Comparison of ENCODE assay signal across 16 cellular contexts in genomic region chr12:120206228-120206627, GRCh38. TPM values are rescaled to one million over a fixed set of nuclear protein-coding genes. Genes with fewer than 3 reads are reported as not detected.
A peak's percentile ranks its signal among the peaks of the same experiment; 100 is the strongest.
DNase-seq lines count a peak whose midpoint lies in the region; ATAC-seq and TF ChIP-seq lines count a peak whose summit lies in the region.
"Had no signal": no experiment of that assay in that cellular context is flagged by ENCODE, and none has a peak within 500 bp of the region (broad histone marks: within the 10 kb centered on the region; RNA-seq: fewer than 3 reads in every experiment).

No MANE protein-coding gene starts in this region.

- H3K27ac Mint-ChIP-seq in activated CD4-positive, alpha-beta T cell treated with anti-CD3 and anti-CD28 coated beads, Interleukin-2, amount 10 ng/mL, durations not matched to agents 7 days and 5 days, result peak overlapping the region; percentile 22
- H3K27ac Mint-ChIP-seq in effector memory CD8-positive, alpha-beta T cell, result peak overlapping the region; percentile 31 to 57
- H3K27ac Mint-ChIP-seq in neural crest cell (ENCODE audit: unreplicated experiment), result no peak overlapping the region
- H3K27ac Mint-ChIP-seq: CD4-positive, CD25-positive, alpha-beta regulatory T cell; HFFc6 had no signal

- no peak overlapping the region for H3K9ac ChIP-seq in NT2/D1 (ENCODE audit: insufficient read length, low read depth)
- H3K9ac ChIP-seq: BLaER1 treated with 17β-estradiol and CSF1 and Interleukin-3, amounts not matched to agents 10 nM and 100 nM had no signal

- CTCF ChIA-PET in activated CD4-positive, alpha-beta T cell treated with anti-CD3 and anti-CD28 coated beads, Interleukin-2, amount 10 ng/mL, durations not matched to agents 7 days and 5 days (lab: Charles Lee), result interaction anchor here (1.3 kb wide), 1 partner anchor 22 kb away, joined by 6 read pairs; no protein-coding TSS in a partner anchor

- H3K36me3 ChIP-seq in NT2/D1 (ENCODE audit: insufficient read depth, insufficient read length, low read length), result peaks cover 48% of the 10 kb centered on the region

- DNase-seq in activated CD4-positive, alpha-beta T cell treated with anti-CD3 and anti-CD28 coated beads, Interleukin-2, amount 10 ng/mL, durations not matched to agents 7 days and 5 days, result no peak
- no peak for DNase-seq in activated CD4-positive, alpha-beta T cell treated with anti-CD3 and anti-CD28 coated beads for 4 hours
- DNase-seq in NT2/D1 (ENCODE audit: low read depth, low spot score) (no peak), neural crest cell (ENCODE audit: low read depth, low spot score) (no peak), nucleus accumbens (lab: John Stamatoyannopoulos, UW) (no peak)
- DNase-seq in effector memory CD8-positive, alpha-beta T cell, result no peak
- DNase-seq: 8988T; AML-193; CD4-positive, CD25-positive, alpha-beta regulatory T cell; DMS79; HCEC 1CT; HFFc6 had no signal

- POLR2A ChIA-PET in activated CD4-positive, alpha-beta T cell treated with anti-CD3 and anti-CD28 coated beads, Interleukin-2, amount 10 ng/mL, durations not matched to agents 7 days and 5 days (lab: Charles Lee), result no interaction called here

- ATAC-seq in effector memory CD8-positive, alpha-beta T cell (replicated peaks), result no peak
- ATAC-seq in GM21515 (IDR thresholded peaks at IDR 0.05; ENCODE audit: unreplicated experiment) (no peak), GM21723 (IDR thresholded peaks at IDR 0.05; ENCODE audit: unreplicated experiment) (no peak)
- ATAC-seq: GM12878 had no signal

- H3K27me3 Mint-ChIP-seq in activated CD4-positive, alpha-beta T cell treated with anti-CD3 and anti-CD28 coated beads, Interleukin-2, amount 10 ng/mL, durations not matched to agents 7 days and 5 days, result no peaks in the 10 kb centered on the region
- no peaks in the 10 kb centered on the region for H3K27me3 Mint-ChIP-seq in effector memory CD8-positive, alpha-beta T cell
- H3K27me3 Mint-ChIP-seq in neural crest cell (ENCODE audit: low read depth), result no peaks in the 10 kb centered on the region
- H3K27me3 Mint-ChIP-seq: CD4-positive, CD25-positive, alpha-beta regulatory T cell had no signal

- H3K4me1 Mint-ChIP-seq in activated CD4-positive, alpha-beta T cell treated with anti-CD3 and anti-CD28 coated beads, Interleukin-2, amount 10 ng/mL, durations not matched to agents 7 days and 5 days, result peaks cover 9% of the 10 kb centered on the region
- peaks cover 2 to 8% of the 10 kb centered on the region in 2 donors for H3K4me1 Mint-ChIP-seq in effector memory CD8-positive, alpha-beta T cell (ENCODE audit: low read depth in 2 of 2)
- peaks cover 9% of the 10 kb centered on the region for H3K4me1 Mint-ChIP-seq in neural crest cell

- H3K36me3 Mint-ChIP-seq in activated CD4-positive, alpha-beta T cell treated with anti-CD3 and anti-CD28 coated beads, Interleukin-2, amount 10 ng/mL, durations not matched to agents 7 days and 5 days (ENCODE audit: low read depth), result peaks cover 9% of the 10 kb centered on the region
- peaks cover 26% of the 10 kb centered on the region for H3K36me3 Mint-ChIP-seq in effector memory CD8-positive, alpha-beta T cell (ENCODE audit: insufficient read depth)
- H3K36me3 Mint-ChIP-seq in neural crest cell (ENCODE audit: low read depth), result peaks cover 14% of the 10 kb centered on the region

- no peaks in the 10 kb centered on the region for H3K27me3 ChIP-seq in NT2/D1 (ENCODE audit: insufficient read depth, insufficient read length)
- H3K27me3 ChIP-seq: BLaER1 treated with 17β-estradiol and CSF1 and Interleukin-3, amounts not matched to agents 10 nM and 100 nM had no signal

- peak overlapping the region; percentile 8 for H3K4me3 ChIP-seq in NT2/D1 (ENCODE audit: insufficient read length, low read depth)
- H3K4me3 ChIP-seq: BLaER1 treated with 17β-estradiol and CSF1 and Interleukin-3, amounts not matched to agents 10 nM and 100 nM; GM12878 had no signal

- H3K4me3 Mint-ChIP-seq in activated CD4-positive, alpha-beta T cell treated with anti-CD3 and anti-CD28 coated beads, Interleukin-2, amount 10 ng/mL, durations not matched to agents 7 days and 5 days, result no peak overlapping the region
- no peak overlapping the region for H3K4me3 Mint-ChIP-seq in effector memory CD8-positive, alpha-beta T cell
- H3K4me3 Mint-ChIP-seq in neural crest cell, result peak overlapping the region; percentile 2
- H3K4me3 Mint-ChIP-seq: HFFc6 had no signal

- H3K9me3 Mint-ChIP-seq in activated CD4-positive, alpha-beta T cell treated with anti-CD3 and anti-CD28 coated beads, Interleukin-2, amount 10 ng/mL, durations not matched to agents 7 days and 5 days, result no peaks in the 10 kb centered on the region
- H3K9me3 Mint-ChIP-seq in effector memory CD8-positive, alpha-beta T cell, result no peaks in the 10 kb centered on the region
- no peaks in the 10 kb centered on the region for H3K9me3 Mint-ChIP-seq in neural crest cell
- H3K9me3 Mint-ChIP-seq: HFFc6 had no signal

- H3K9me3 ChIP-seq in NT2/D1 (ENCODE audit: insufficient read depth, low read length), result no peaks in the 10 kb centered on the region
- H3K9me3 ChIP-seq: BLaER1 treated with 17β-estradiol and CSF1 and Interleukin-3, amounts not matched to agents 10 nM and 100 nM had no signal

- H3K4me1 ChIP-seq in NT2/D1 (ENCODE audit: insufficient read depth, insufficient read length), result no peaks in the 10 kb centered on the region

- no peak for TF ChIP-seq CTCF in neural crest cell (conservative IDR thresholded peaks at IDR 0.05)

RNA-seq across cellular contexts. Expression of gene RPLP0, which starts 5.3 kb away (rescaled TPM):
- 1,000 to 10,000 TPM; 1,972 to 2,164 TPM for total RNA-seq in activated CD4-positive, alpha-beta T cell treated with anti-CD3 and anti-CD28 coated beads, Interleukin-2, amount 10 ng/mL, durations not matched to agents 7 days and 5 days
- 2,997 and 3,023 TPM in 2 replicates for total RNA-seq in neural crest cell

RNA-seq across cellular contexts. Expression of gene GCN1, which starts 11.7 kb away (rescaled TPM):
- 10 to 100 TPM; 90.2 to 95.5 TPM for total RNA-seq in activated CD4-positive, alpha-beta T cell treated with anti-CD3 and anti-CD28 coated beads, Interleukin-2, amount 10 ng/mL, durations not matched to agents 7 days and 5 days
- 108 and 114 TPM in 2 replicates for total RNA-seq in neural crest cell

RNA-seq across cellular contexts. Expression of gene PXN, which starts 59.3 kb away (rescaled TPM):
- total RNA-seq in activated CD4-positive, alpha-beta T cell treated with anti-CD3 and anti-CD28 coated beads, Interleukin-2, amount 10 ng/mL, durations not matched to agents 7 days and 5 days, result 100 to 1,000 TPM; 201 to 236 TPM
- total RNA-seq in neural crest cell, result 54.5 and 61.5 TPM in 2 replicates
